ENCODE assay signal across 9 cellular contexts in the genomic region with DNA sequence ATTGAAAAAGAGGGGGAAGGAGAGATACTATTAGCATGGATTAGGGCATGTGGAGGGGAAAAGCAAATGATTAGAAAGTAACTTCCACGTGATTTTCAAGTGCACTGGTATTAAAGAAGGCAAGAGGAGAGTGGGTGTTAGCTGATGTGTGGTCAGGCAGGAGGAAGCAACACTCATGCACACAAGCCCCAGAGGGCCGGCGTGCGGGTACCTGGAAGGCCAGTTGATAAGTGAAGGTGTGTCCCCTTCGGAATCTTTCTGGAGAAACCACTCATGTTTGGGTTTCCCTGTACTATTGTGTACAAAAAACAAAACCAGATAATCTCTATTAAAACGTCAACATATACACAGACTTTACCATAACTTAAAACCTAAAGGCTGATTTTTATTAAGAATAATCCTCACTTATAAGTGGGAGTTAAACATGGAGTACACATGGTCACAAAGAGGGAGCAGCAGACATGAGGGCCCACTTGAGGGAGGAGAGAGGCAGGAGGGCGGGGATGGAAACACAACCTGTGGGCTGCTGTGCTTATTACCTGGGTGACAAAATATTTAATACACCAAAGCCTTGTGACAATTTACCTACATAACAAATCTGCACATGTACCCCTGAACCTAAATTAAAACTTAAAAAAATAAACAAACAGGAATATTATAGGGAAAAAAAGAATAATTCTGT.
DNase-seq lines count a peak whose midpoint lies in the region; ATAC-seq and TF ChIP-seq lines count a peak whose summit lies in the region.
"Had no signal": no experiment of that assay in that cellular context is flagged by ENCODE, and none has a peak within 500 bp of the region (broad histone marks: within the 10 kb centered on the region; RNA-seq: fewer than 3 reads in every experiment).

No MANE protein-coding gene starts in this region.

- no peaks in the 10 kb centered on the region for H3K27me3 ChIP-seq in osteoblast (ENCODE audit: insufficient read depth, low read length)

- CTCF ChIA-PET in AG04449 (lab: Yijun Ruan, JAX) = interaction anchor here (0.7 to 4.5 kb wide), 25 partner anchors 9 to 340 kb away, joined by 3 to 58 read pairs (median 5); no protein-coding TSS in a partner anchor

- H3K4me1 ChIP-seq in osteoblast (ENCODE audit: insufficient read depth, low read length) = peaks cover 32% of the 10 kb centered on the region

- peak overlapping the region; percentile 30 for H2AFZ ChIP-seq in osteoblast (ENCODE audit: low read length)

- H3K27me3 Mint-ChIP-seq in T-helper 17 cell = no peaks in the 10 kb centered on the region

- H3K9me3 ChIP-seq in T-helper 17 cell (ENCODE audit: control insufficient read depth, low read length, poor library complexity, severe bottlenecking) (no peaks in the 10 kb centered on the region), osteoblast (ENCODE audit: low read depth, low read length) (no peaks in the 10 kb centered on the region)

- H3K4me3 ChIP-seq in AG04449 (ENCODE audit: low read depth, low read length) (peak overlapping the region; percentile 40), fibroblast of the aortic adventitia (ENCODE audit: low read depth, low read length) (peak overlapping the region; percentile 19), osteoblast (ENCODE audit: insufficient read depth, low read length) (peak overlapping the region; percentile 53)
- H3K4me3 ChIP-seq: SK-N-MC had no signal

- H3K4me3 Mint-ChIP-seq in T-helper 17 cell = no peak overlapping the region

- peak overlapping the region; percentile 77 for H3K27ac Mint-ChIP-seq in T-helper 17 cell

- no peak for DNase-seq in AG04449 (ENCODE audit: low read depth, low spot score)
- no peak for DNase-seq in T-helper 17 cell
- DNase-seq in fibroblast of the aortic adventitia (ENCODE audit: low read depth) = no peak
- no peak for DNase-seq in osteoblast (ENCODE audit: insufficient read length, low spot score, missing footprints)
- DNase-seq in COLO668 (lab: John Stamatoyannopoulos, UW; ENCODE audit: unreplicated experiment) = no peak
- DNase-seq in stimulated activated CD4-positive, alpha-beta T cell treated with anti-CD3 and anti-CD28 coated beads, Interleukin-2, amount 100 ng/mL, for 48 hours = no peak

- POLR2A ChIA-PET in AG04449 (lab: Yijun Ruan, JAX) = no interaction called here

- ATAC-seq in T-helper 17 cell = no peak
- no peak for ATAC-seq in GM18861 (IDR thresholded peaks at IDR 0.05; ENCODE audit: unreplicated experiment)
- ATAC-seq in GM18511 (IDR thresholded peaks at IDR 0.05; ENCODE audit: unreplicated experiment) = no peak

- H3K4me2 ChIP-seq in osteoblast (ENCODE audit: insufficient read depth, low read length) = peak overlapping the region; percentile 81

- peaks cover 9% of the 10 kb centered on the region for H3K36me3 Mint-ChIP-seq in T-helper 17 cell (ENCODE audit: low read depth)

- H3K27ac ChIP-seq in osteoblast (ENCODE audit: low read depth, low read length) = peak overlapping the region; percentile 90
- H3K27ac ChIP-seq: SK-N-MC had no signal

- H3K79me2 ChIP-seq in osteoblast (ENCODE audit: insufficient read depth, low read length) = peaks cover 24% of the 10 kb centered on the region

- no peaks in the 10 kb centered on the region for H4K20me1 ChIP-seq in osteoblast (ENCODE audit: insufficient read depth, low read length)

- H3K36me3 ChIP-seq in osteoblast (ENCODE audit: insufficient read depth, low read length) = peaks cover 4% of the 10 kb centered on the region

- H3K4me1 Mint-ChIP-seq in T-helper 17 cell = peaks cover 19% of the 10 kb centered on the region

- TF ChIP-seq CTCF in AG04449 (IDR thresholded peaks at IDR 0.05; ENCODE audit: insufficient read depth, low read length, missing control alignments) = no peak
- TF ChIP-seq CTCF in fibroblast of the aortic adventitia (IDR thresholded peaks at IDR 0.05; ENCODE audit: insufficient read depth, low read length) = no peak
- peak; percentile 5 for TF ChIP-seq CTCF in osteoblast (IDR thresholded peaks at IDR 0.05; ENCODE audit: extremely low read depth, low read depth, low read length)
